13 cellular contexts compared by ENCODE assay signal in genomic region chr7:149811221-149811620, GRCh38. TPM values are rescaled to one million over a fixed set of nuclear protein-coding genes. Genes with fewer than 3 reads are reported as not detected.
DNase-seq lines count a peak whose midpoint lies in the region; ATAC-seq and TF ChIP-seq lines count a peak whose summit lies in the region.
"Had no signal": no experiment of that assay in that cellular context is flagged by ENCODE, and none has a peak within 500 bp of the region (broad histone marks: within the 10 kb centered on the region; RNA-seq: fewer than 3 reads in every experiment).

No MANE protein-coding gene starts in this region.

- H3K27me3 ChIP-seq in AG04450 (ENCODE audit: control insufficient read depth, insufficient read depth, low read length) (peaks cover 2% of the 10 kb centered on the region), Panc1 (ENCODE audit: control insufficient read depth, insufficient read depth, low read length) (no peaks in the 10 kb centered on the region)

- no peak for DNase-seq in AG04450 (ENCODE audit: low read depth, low spot score)
- no peak for DNase-seq in Panc1 (ENCODE audit: low read depth, low spot score)
- peak; percentile 17 for DNase-seq in epithelial cell of esophagus (ENCODE audit: low read depth)
- DNase-seq in NCI-H1930 (lab: John Stamatoyannopoulos, UW) = no peak
- DNase-seq in stimulated activated CD4-positive, alpha-beta T cell treated with anti-CD3 and anti-CD28 coated beads, Interleukin-4, amount 100 ng/mL, for 1 hour = no peak
- DNase-seq: activated CD8-positive, alpha-beta memory T cell treated with anti-CD3 and anti-CD28 coated beads, Interleukin-2, amount 10 ng/mL, durations not matched to agents 7 days and 5 days; heart left ventricle; NCI-H774; stimulated activated naive CD4-positive, alpha-beta T cell treated with Interleukin-2 at 50 U/mL for 16 hours had no signal

- in situ Hi-C loops in Panc1 (cut with HindIII; ENCODE audit: low pct_unique_long_range_greater_than_20kb, low sequenced_read_pairs) = no loop called here

- H3K9me3 ChIP-seq in AG04450 (ENCODE audit: control insufficient read depth, insufficient read depth, low read length) (no peaks in the 10 kb centered on the region; the same call in 1 of the 2 replicates), Panc1 (ENCODE audit: control insufficient read depth, insufficient read depth, low read depth, low read length) (no peaks in the 10 kb centered on the region)
- H3K9me3 ChIP-seq: heart left ventricle had no signal

- POLR2A ChIA-PET in AG04450 (lab: Yijun Ruan, JAX) = no interaction called here
- POLR2A ChIA-PET in Panc1 (lab: Charles Lee) = no interaction called here

- H3K27ac ChIP-seq in AG04450 (ENCODE audit: low read depth, low read length) (no peak overlapping the region), Panc1 (ENCODE audit: low read length) (no peak overlapping the region)
- H3K27ac ChIP-seq: heart left ventricle had no signal

- intact Hi-C loops in Panc1 (cut with micrococcal nuclease; ENCODE audit: unreplicated experiment) = no loop called here

- BruUV-seq in Panc1 (replicated peaks; lab: Mats Ljungman, UMichigan) = no TSS peak

- H3K4me1 ChIP-seq in Panc1 (ENCODE audit: control insufficient read depth, insufficient read depth, low read length) = no peaks in the 10 kb centered on the region; the same call in 1 of the 2 replicates
- H3K4me1 ChIP-seq: heart left ventricle had no signal

- H3K36me3 ChIP-seq in Panc1 (ENCODE audit: control insufficient read depth, insufficient read depth, low read length) = no peaks in the 10 kb centered on the region
- H3K36me3 ChIP-seq: heart left ventricle had no signal

- CTCF ChIA-PET in AG04450 (lab: Charles Lee) (no interaction called here), Panc1 (lab: Charles Lee) (interaction anchor here (0.6 kb wide), 1 partner anchor 57 kb away, joined by 3 read pairs; no protein-coding TSS in a partner anchor)

- no peak overlapping the region for H3K4me3 ChIP-seq in AG04450 (ENCODE audit: low read depth, low read length)
- H3K4me3 ChIP-seq in Panc1 (ENCODE audit: low read depth in 2 of 2, low read length in 2 of 2) = no peak overlapping the region
- H3K4me3 ChIP-seq in epithelial cell of esophagus (ENCODE audit: low read length) = no peak overlapping the region
- H3K4me3 ChIP-seq: heart left ventricle had no signal

- TF ChIP-seq CTCF in AG04450 (IDR thresholded peaks at IDR 0.05; ENCODE audit: low read depth, low read length) (peak; percentile 31; the same call in 1 of the 2 replicates), GM12872 (IDR thresholded peaks at IDR 0.05; ENCODE audit: insufficient read depth, low read depth, low read length) (peak; percentile 45; the same call in 2 of the 3 replicates), Panc1 (IDR thresholded peaks at IDR 0.05) (peak; percentile 65; the same call in 1 of the 2 replicates), epithelial cell of esophagus (IDR thresholded peaks at IDR 0.05; ENCODE audit: insufficient read depth, low read depth, low read length, missing control alignments) (peak; percentile 46)

- ATAC-seq in Panc1 (no peak), GM18873 (IDR thresholded peaks at IDR 0.05; ENCODE audit: low FRiP score, unreplicated experiment) (no peak), GM18868 (IDR thresholded peaks at IDR 0.05; ENCODE audit: unreplicated experiment) (no peak)
- ATAC-seq: activated CD8-positive, alpha-beta memory T cell treated with anti-CD3 and anti-CD28 coated beads, Interleukin-2, amount 10 ng/mL, durations not matched to agents 7 days and 5 days; heart left ventricle had no signal

RNA-seq across cellular contexts. Expression of gene ZNF862, which starts 27.0 kb away (rescaled TPM):
- polyA plus RNA-seq in AG04450 (2011; rRNA removed) = 11.5 and 11.8 TPM in 2 replicates
- 18.4 TPM in 2 replicates for polyA minus RNA-seq in AG04450 (2011; rRNA and poly(A)+ RNA removed)
- 6.8 TPM for total RNA-seq in Panc1 (2021; ENCODE audit: unreplicated experiment)
- 9.2 TPM for polyA plus RNA-seq in Panc1 (2012; ENCODE audit: insufficient read length)

RNA-seq across cellular contexts. Expression of gene ZNF467, which starts 37.8 kb away (rescaled TPM):
- 0.14 and 0.32 TPM in 2 replicates for polyA plus RNA-seq in AG04450 (2011; rRNA removed)
- polyA minus RNA-seq in AG04450 (2011; rRNA and poly(A)+ RNA removed) = 0.28 and 0.48 TPM in 2 replicates
- total RNA-seq in Panc1 (2021; ENCODE audit: unreplicated experiment) = 18.1 TPM
- 37.3 TPM for polyA plus RNA-seq in Panc1 (2012; ENCODE audit: insufficient read length)
- total RNA-seq: activated CD8-positive, alpha-beta memory T cell treated with anti-CD3 and anti-CD28 coated beads, Interleukin-2, amount 10 ng/mL, durations not matched to agents 7 days and 5 days; T-helper 1 cell treated with Interleukin-12 subunit alpha and Interleukin-12 subunit beta and Interleukin-4 antibody, amounts not matched to agents 30 ng/mL and 1 ng/mL, for 36 hours had no signal
